ENCODE assay signal across 15 cellular contexts in the genomic region with DNA sequence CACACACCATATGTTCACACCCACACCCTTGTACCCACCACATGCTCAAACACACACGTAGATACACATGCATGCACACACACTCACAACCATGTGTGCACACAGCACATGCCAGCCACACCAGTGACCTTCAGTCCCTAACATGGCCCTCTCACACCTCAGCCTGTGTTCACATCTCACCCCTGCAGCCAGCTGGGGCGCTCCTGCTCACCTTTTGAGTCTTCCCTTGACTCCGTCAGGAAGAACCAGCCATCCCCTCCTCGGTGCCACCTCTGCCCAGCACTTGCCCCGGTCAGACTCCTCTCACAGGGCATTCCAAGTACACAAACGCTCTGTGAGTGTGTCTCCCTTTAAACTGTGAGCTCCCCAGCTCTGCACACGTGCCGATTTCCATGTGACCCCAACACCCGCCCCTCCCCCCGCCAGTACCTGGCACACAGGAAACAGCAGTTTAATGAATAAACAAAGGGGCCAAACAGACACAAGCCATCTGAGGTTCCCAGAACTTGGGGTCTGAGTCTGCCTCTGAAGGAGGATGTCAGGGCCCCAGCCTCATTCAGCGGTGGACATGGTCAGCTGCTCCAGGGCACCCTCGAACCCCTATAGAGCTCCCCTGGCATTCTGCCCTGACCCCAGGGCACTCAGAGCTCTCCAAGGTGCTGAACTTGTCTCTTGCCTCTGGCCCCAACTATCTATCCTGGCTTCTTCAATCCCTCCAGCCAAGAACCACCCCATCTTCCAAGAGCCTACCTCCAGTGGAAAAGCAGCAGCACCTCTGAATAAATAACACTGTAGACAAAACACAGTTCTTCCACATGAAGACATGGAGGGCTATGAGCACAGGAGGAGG.
DNase-seq lines count a peak whose midpoint lies in the region; ATAC-seq, FAIRE-seq and TF ChIP-seq lines count a peak whose summit lies in the region.
"Had no signal": no experiment of that assay in that cellular context is flagged by ENCODE, and none has a peak within 500 bp of the region (broad histone marks: within the 10 kb centered on the region; RNA-seq: fewer than 3 reads in every experiment).

No MANE protein-coding gene starts in this region.

- no peak for DNase-seq in A549 (ENCODE audit: low read depth in 1 of 2, low spot score in 1 of 2)
- peak; percentile 56 for DNase-seq in ELF-1 (ENCODE audit: low read depth, low spot score)
- peak; percentile 58 for DNase-seq in NB4 (ENCODE audit: low read depth)
- peak; percentile 87 for DNase-seq in endodermal cell
- DNase-seq in NCI-H1436 (lab: John Stamatoyannopoulos, UW), result no peak
- no peak for DNase-seq in left ventricle myocardium inferior
- DNase-seq: activated CD8-positive, alpha-beta memory T cell treated with anti-CD3 and anti-CD28 coated beads, Interleukin-2, amount 50 U/mL, for 4 hours; foreskin keratinocyte; NCI-H2029 treated with DMSO at 0.1 percent for 48 hours had no signal

- CTCF ChIA-PET in A549 (lab: Yijun Ruan, JAX), result interaction anchor here (0.6 to 1.4 kb wide), 2 partner anchors 9 to 114 kb away, joined by 3 to 4 read pairs; no protein-coding TSS in a partner anchor

- no peaks in the 10 kb centered on the region for H3K4me1 ChIP-seq in A549
- no peaks in the 10 kb centered on the region for H3K4me1 ChIP-seq in endodermal cell (ENCODE audit: control insufficient read depth, insufficient read depth, low read length)
- H3K4me1 ChIP-seq in left ventricle myocardium inferior, result peaks cover 15% of the 10 kb centered on the region
- H3K4me1 ChIP-seq: foreskin keratinocyte had no signal

- no peak overlapping the region for H3K4me3 ChIP-seq in A549
- H3K4me3 ChIP-seq in NB4 (ENCODE audit: low read depth, low read length), result no peak overlapping the region
- no peak overlapping the region for H3K4me3 ChIP-seq in endodermal cell (ENCODE audit: low read length)
- H3K4me3 ChIP-seq in left ventricle myocardium inferior, result no peak overlapping the region
- H3K4me3 ChIP-seq: adrenal gland had no signal

- POLR2A ChIA-PET in A549 (lab: Yijun Ruan, JAX), result no interaction called here

- no peaks in the 10 kb centered on the region for H3K36me3 Mint-ChIP-seq in endodermal cell (ENCODE audit: low read depth)
- H3K36me3 Mint-ChIP-seq: CD4-positive, CD25-positive, alpha-beta regulatory T cell had no signal

- no peak for TF ChIP-seq RAD21 in A549 (conservative IDR thresholded peaks at IDR 0.05 in 1 of 2, IDR thresholded peaks at IDR 0.05 in 1 of 2)

- no peak for TF ChIP-seq EP300 in A549 (IDR thresholded peaks at IDR 0.05)

- 38% methylated on average over 12 of the region's 12 CpGs for WGBS in A549 (ENCODE audit: missing lambda C conversion rate)
- 77 to 84% methylated on average over 8 to 12 of the region's 12 CpGs for WGBS in endodermal cell (ENCODE audit: insufficient coverage in 1 of 2, insufficient read length in 1 of 2), 2 experiments

- no peaks in the 10 kb centered on the region for H3K27me3 ChIP-seq in endodermal cell (ENCODE audit: control insufficient read depth, insufficient read depth, low read length, poor library complexity, severe bottlenecking)
- H3K27me3 ChIP-seq in left ventricle myocardium inferior (ENCODE audit: low read depth), result no peaks in the 10 kb centered on the region
- H3K27me3 ChIP-seq: adrenal gland, foreskin keratinocyte had no signal

- no peaks in the 10 kb centered on the region for H3K27me3 Mint-ChIP-seq in endodermal cell (ENCODE audit: insufficient read depth)
- H3K27me3 Mint-ChIP-seq: CD4-positive, CD25-positive, alpha-beta regulatory T cell had no signal

- H3K4me3 Mint-ChIP-seq in endodermal cell, result no peak overlapping the region
- H3K4me3 Mint-ChIP-seq: nephron had no signal

- H3K36me3 ChIP-seq in endodermal cell (ENCODE audit: control insufficient read depth, insufficient read depth, low read length) (no peaks in the 10 kb centered on the region), left ventricle myocardium inferior (no peaks in the 10 kb centered on the region)
- H3K36me3 ChIP-seq: adrenal gland had no signal

- peaks cover 7% of the 10 kb centered on the region for H3K4me1 Mint-ChIP-seq in endodermal cell

- TF ChIP-seq POLR2A in A549 (IDR thresholded peaks at IDR 0.05; ENCODE audit: low read length) (no peak), NB4 (IDR thresholded peaks at IDR 0.05; ENCODE audit: extremely low read depth, insufficient read length) (no peak)

- no peak overlapping the region for H3K4me2 ChIP-seq in A549

- no peak overlapping the region for H3K9ac ChIP-seq in endodermal cell (ENCODE audit: extremely low read depth, low read length, poor library complexity, severe bottlenecking)

- ATAC-seq in A549 (no peak), GM21360 (IDR thresholded peaks at IDR 0.05; ENCODE audit: unreplicated experiment) (no peak), HG03571 (IDR thresholded peaks at IDR 0.05; ENCODE audit: unreplicated experiment) (no peak)
- ATAC-seq: foreskin keratinocyte had no signal

- intact Hi-C loops in left ventricle myocardium inferior (cut with micrococcal nuclease), result no loop called here

- H3K27ac Mint-ChIP-seq in endodermal cell, result no peak overlapping the region
- H3K27ac Mint-ChIP-seq: CD4-positive, CD25-positive, alpha-beta regulatory T cell had no signal

- H3K9me3 Mint-ChIP-seq in endodermal cell, result peaks cover 3% of the 10 kb centered on the region
- H3K9me3 Mint-ChIP-seq: nephron had no signal

- TF ChIP-seq CTCF in A549 (IDR thresholded peaks at IDR 0.05), result no peak
- TF ChIP-seq CTCF in NB4 (IDR thresholded peaks at IDR 0.05; ENCODE audit: low read depth, low read length), result no peak
- peak; percentile 15 for TF ChIP-seq CTCF in endodermal cell (conservative IDR thresholded peaks at IDR 0.05)
- TF ChIP-seq CTCF in left ventricle myocardium inferior (IDR thresholded peaks at IDR 0.05; ENCODE audit: borderline replicate concordance), result no peak

- no peak for FAIRE-seq in A549 (lab: Jason Lieb, UNC)
- FAIRE-seq: keratinocyte had no signal

- H3K27ac ChIP-seq in A549 (no peak overlapping the region), endodermal cell (ENCODE audit: low read depth, low read length) (no peak overlapping the region), left ventricle myocardium inferior (replicated peaks) (no peak overlapping the region)
- H3K27ac ChIP-seq: adrenal gland, foreskin keratinocyte had no signal

- H3K9me3 ChIP-seq in A549 (peaks cover 2% of the 10 kb centered on the region; the same call in 1 of the 3 replicates), endodermal cell (ENCODE audit: control insufficient read depth, low read length) (no peaks in the 10 kb centered on the region), left ventricle myocardium inferior (replicated peaks) (peaks cover 13% of the 10 kb centered on the region)
- H3K9me3 ChIP-seq: adrenal gland had no signal

TF ChIP-seq in A549, 52 proteins besides CTCF, POLR2A, EP300 and RAD21:
- TF ChIP-seq MAZ (IDR thresholded peaks at IDR 0.05; ENCODE audit: borderline replicate concordance, low read depth, low read length) (no peak), HEYL (CRISPR knock-in tag; IDR thresholded peaks at IDR 0.05) (no peak), HOXB13 (CRISPR knock-in tag; IDR thresholded peaks at IDR 0.05; ENCODE audit: low read depth) (no peak), FOXS1 (CRISPR knock-in tag; IDR thresholded peaks at IDR 0.05) (no peak), TFCP2L1 (CRISPR knock-in tag; IDR thresholded peaks at IDR 0.05) (no peak)
- TF ChIP-seq, protein P1, sequence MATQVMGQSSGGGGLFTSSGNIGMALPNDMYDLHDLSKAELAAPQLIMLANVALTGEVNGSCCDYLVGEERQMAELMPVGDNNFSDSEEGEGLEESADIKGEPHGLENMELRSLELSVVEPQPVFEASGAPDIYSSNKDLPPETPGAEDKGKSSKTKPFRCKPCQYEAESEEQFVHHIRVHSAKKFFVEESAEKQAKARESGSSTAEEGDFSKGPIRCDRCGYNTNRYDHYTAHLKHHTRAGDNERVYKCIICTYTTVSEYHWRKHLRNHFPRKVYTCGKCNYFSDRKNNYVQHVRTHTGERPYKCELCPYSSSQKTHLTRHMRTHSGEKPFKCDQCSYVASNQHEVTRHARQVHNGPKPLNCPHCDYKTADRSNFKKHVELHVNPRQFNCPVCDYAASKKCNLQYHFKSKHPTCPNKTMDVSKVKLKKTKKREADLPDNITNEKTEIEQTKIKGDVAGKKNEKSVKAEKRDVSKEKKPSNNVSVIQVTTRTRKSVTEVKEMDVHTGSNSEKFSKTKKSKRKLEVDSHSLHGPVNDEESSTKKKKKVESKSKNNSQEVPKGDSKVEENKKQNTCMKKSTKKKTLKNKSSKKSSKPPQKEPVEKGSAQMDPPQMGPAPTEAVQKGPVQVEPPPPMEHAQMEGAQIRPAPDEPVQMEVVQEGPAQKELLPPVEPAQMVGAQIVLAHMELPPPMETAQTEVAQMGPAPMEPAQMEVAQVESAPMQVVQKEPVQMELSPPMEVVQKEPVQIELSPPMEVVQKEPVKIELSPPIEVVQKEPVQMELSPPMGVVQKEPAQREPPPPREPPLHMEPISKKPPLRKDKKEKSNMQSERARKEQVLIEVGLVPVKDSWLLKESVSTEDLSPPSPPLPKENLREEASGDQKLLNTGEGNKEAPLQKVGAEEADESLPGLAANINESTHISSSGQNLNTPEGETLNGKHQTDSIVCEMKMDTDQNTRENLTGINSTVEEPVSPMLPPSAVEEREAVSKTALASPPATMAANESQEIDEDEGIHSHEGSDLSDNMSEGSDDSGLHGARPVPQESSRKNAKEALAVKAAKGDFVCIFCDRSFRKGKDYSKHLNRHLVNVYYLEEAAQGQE (IDR thresholded peaks at IDR 0.05), result peak; percentile 88

Comparison
In these comparisons a context has a peak if more than half of its experiments do, and no peak if none do; other contexts are left out.
1. DNase-seq: peak in ELF-1 (single experiment), NB4 (single experiment) and endodermal cell (single experiment); none in A549 (0 of 2), NCI-H1436 (single experiment) and left ventricle myocardium inferior (single experiment).